In genomic region chr5:55324815-55325418, GRCh38 we compare ENCODE assay signal across 9 cellular contexts. TPM values are rescaled to one million over a fixed set of nuclear protein-coding genes. Genes with fewer than 3 reads are reported as not detected.
A peak's percentile ranks its signal among the peaks of the same experiment; 100 is the strongest.
DNase-seq lines count a peak whose midpoint lies in the region; ATAC-seq, FAIRE-seq and TF ChIP-seq lines count a peak whose summit lies in the region.
"Had no signal": no experiment of that assay in that cellular context is flagged by ENCODE, and none has a peak within 500 bp of the region (broad histone marks: within the 10 kb centered on the region; RNA-seq: fewer than 3 reads in every experiment).

No MANE protein-coding gene starts in this region.

- DNase-seq in ELR (ENCODE audit: low read depth) (peak; percentile 66), HT-29 (ENCODE audit: low spot score) (peak; percentile 71), T-helper 17 cell (no peak), fibroblast of villous mesenchyme (ENCODE audit: low read depth) (peak; percentile 68), sciatic nerve (ENCODE audit: low spot score) (no peak)
- DNase-seq in activated CD8-positive, alpha-beta memory T cell treated with anti-CD3 and anti-CD28 coated beads, Interleukin-2, amount 50 U/mL, for 48 hours, result no peak
- DNase-seq in stimulated activated CD4-positive, alpha-beta T cell treated with anti-CD3 and anti-CD28 coated beads, Interleukin-4, amount 100 ng/mL, for 24 hours, result no peak

- no peak overlapping the region for H3K4me3 ChIP-seq in fibroblast of villous mesenchyme (ENCODE audit: low read depth, low read length)

- H3K9me3 ChIP-seq in T-helper 17 cell (ENCODE audit: control insufficient read depth, low read length, poor library complexity, severe bottlenecking), result no peaks in the 10 kb centered on the region

- peaks cover 14% of the 10 kb centered on the region for H3K4me1 Mint-ChIP-seq in T-helper 17 cell

- TF ChIP-seq CTCF in fibroblast of villous mesenchyme (IDR thresholded peaks at IDR 0.05; ENCODE audit: insufficient read depth, low read depth, low read length), result peak; percentile 72

- ATAC-seq in T-helper 17 cell (peak; percentile 81), sciatic nerve (peak; percentile 68)

- no peak overlapping the region for H3K27ac Mint-ChIP-seq in T-helper 17 cell
- H3K27ac Mint-ChIP-seq: stimulated activated naive CD8-positive, alpha-beta T cell treated with anti-CD3 and anti-CD28 coated beads, Interleukin-15, Interleukin-2, amounts not matched to agents 100 ng/mL and 50 ng/mL, for 24 hours had no signal

- no peaks in the 10 kb centered on the region for H3K36me3 Mint-ChIP-seq in T-helper 17 cell (ENCODE audit: low read depth)

- intact Hi-C loops in sciatic nerve (cut with DNase I), result no loop called here

- H3K27me3 Mint-ChIP-seq in T-helper 17 cell, result no peaks in the 10 kb centered on the region
- H3K27me3 Mint-ChIP-seq: stimulated activated naive CD8-positive, alpha-beta T cell treated with anti-CD3 and anti-CD28 coated beads, Interleukin-15, Interleukin-2, amounts not matched to agents 100 ng/mL and 50 ng/mL, for 24 hours had no signal

- FAIRE-seq in A204.1 (lab: Jason Lieb, UNC), result peak; percentile 96

- no peak overlapping the region for H3K4me3 Mint-ChIP-seq in T-helper 17 cell
- H3K4me3 Mint-ChIP-seq: stimulated activated naive CD8-positive, alpha-beta T cell treated with anti-CD3 and anti-CD28 coated beads, Interleukin-15, Interleukin-2, amounts not matched to agents 100 ng/mL and 50 ng/mL, for 24 hours had no signal

RNA-seq across cellular contexts. Expression of gene MTREX, which starts 17.1 kb away (rescaled TPM):
- total RNA-seq in HT-29 (2014; rRNA removed; shearing (Covaris generic)), result 23.2 and 24.0 TPM in 2 replicates
- total RNA-seq in T-helper 17 cell (10 to 100 TPM; 61.0 to 73.7 TPM), fibroblast of villous mesenchyme (72.8 and 108 TPM in 2 replicates), sciatic nerve (69.0 TPM)

RNA-seq across cellular contexts. Expression of gene DHX29, which starts 17.4 kb away (rescaled TPM):
- total RNA-seq in HT-29 (2014; rRNA removed; shearing (Covaris generic)), result 7.3 and 8.1 TPM in 2 replicates
- total RNA-seq in T-helper 17 cell (10 to 100 TPM; 12.7 to 19.0 TPM), fibroblast of villous mesenchyme (36.1 and 43.6 TPM in 2 replicates), sciatic nerve (24.8 TPM)

Comparison
In these comparisons a context has a peak if more than half of its experiments do, and no peak if none do; other contexts are left out.
1. DNase-seq: peak in ELR (single experiment), HT-29 (single experiment) and fibroblast of villous mesenchyme (single experiment); none in T-helper 17 cell (0 of 3), sciatic nerve (single experiment), activated CD8-positive, alpha-beta memory T cell treated with anti-CD3 and anti-CD28 coated beads, Interleukin-2, amount 50 U/mL, for 48 hours (single experiment) and stimulated activated CD4-positive, alpha-beta T cell treated with anti-CD3 and anti-CD28 coated beads, Interleukin-4, amount 100 ng/mL, for 24 hours (single experiment).